ENCODE assay signal across 8 cellular contexts in the genomic region with DNA sequence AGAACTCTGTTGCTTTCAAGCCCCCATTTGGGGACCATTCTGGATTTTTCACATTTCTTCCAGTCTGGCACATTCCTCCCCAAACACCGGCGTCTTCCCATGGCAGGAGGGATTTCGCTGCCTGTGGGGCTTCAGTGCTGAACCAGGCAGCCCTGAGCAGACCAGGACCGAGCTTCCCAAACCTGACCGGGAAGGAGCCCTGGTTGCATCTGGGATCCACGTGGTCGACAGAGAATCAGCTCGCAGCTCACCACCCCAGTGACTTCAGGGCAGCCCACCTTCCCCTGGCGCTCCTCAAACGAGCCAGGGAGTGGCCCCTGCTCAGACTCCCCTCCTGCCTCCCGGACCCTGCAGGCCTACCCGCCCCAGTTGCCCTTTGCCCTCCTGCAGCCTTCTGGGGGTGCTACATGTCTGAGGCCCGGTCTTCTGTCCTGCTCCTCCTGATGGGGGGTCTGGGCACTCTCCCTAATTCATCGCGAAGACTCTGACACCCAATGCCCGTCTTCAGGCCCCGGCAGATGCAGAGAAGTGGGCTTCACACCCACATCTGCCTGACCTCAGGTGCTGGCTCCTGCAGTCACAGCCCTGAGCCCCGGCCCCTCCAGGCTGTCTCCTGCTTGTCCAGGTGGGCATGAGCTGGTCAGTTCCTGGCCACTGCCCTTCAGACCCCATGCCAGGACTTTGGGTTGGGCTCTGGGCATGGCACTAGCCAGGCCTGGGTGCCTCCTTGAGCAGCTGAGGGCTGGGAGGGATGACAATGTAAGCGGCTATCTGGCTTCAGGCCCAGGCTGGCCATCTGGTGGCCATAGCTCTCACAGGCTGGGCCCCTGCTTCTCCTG. TPM values are rescaled to one million over a fixed set of nuclear protein-coding genes. Genes with fewer than 3 reads are reported as not detected.
DNase-seq lines count a peak whose midpoint lies in the region; ATAC-seq and TF ChIP-seq lines count a peak whose summit lies in the region.

No MANE protein-coding gene starts in this region.

- no peaks in the 10 kb centered on the region for H3K9me3 ChIP-seq in iPS-20b (ENCODE audit: insufficient read depth, low read depth, low read length)
- no peaks in the 10 kb centered on the region for H3K9me3 ChIP-seq in thoracic aorta

- H3K9ac ChIP-seq in iPS-20b (ENCODE audit: low read depth, low read length) = peak overlapping the region; percentile 51; the same call in 1 of the 2 replicates

- H3K36me3 ChIP-seq in iPS-20b (ENCODE audit: insufficient read depth, low read depth, low read length) (no peaks in the 10 kb centered on the region), thoracic aorta (no peaks in the 10 kb centered on the region)

- H3K27ac ChIP-seq in iPS-20b (ENCODE audit: low read length) = no peak overlapping the region
- peak overlapping the region in 1 of 2 donors; percentile 62 for H3K27ac ChIP-seq in thoracic aorta

- peak; percentile 58 for DNase-seq in activated CD8-positive, alpha-beta memory T cell treated with anti-CD3 and anti-CD28 coated beads for 24 hours
- DNase-seq in activated CD8-positive, alpha-beta memory T cell treated with anti-CD3 and anti-CD28 coated beads, Interleukin-2, amount 50 U/mL, for 4 hours = no peak
- DNase-seq in activated CD8-positive, alpha-beta memory T cell treated with anti-CD3 and anti-CD28 coated beads, Interleukin-2, amount 50 U/mL, for 48 hours = peak; percentile 51
- DNase-seq in thoracic aorta (ENCODE audit: low spot score) = no peak
- DNase-seq in putamen (ENCODE audit: low spot score) = no peak
- no peak for DNase-seq in NCI-H1105 treated with DMSO at 0.1 percent for 48 hours (lab: John Stamatoyannopoulos, UW)

- ATAC-seq in thoracic aorta (ENCODE audit: insufficient number of reproducible peaks, low FRiP score, low read depth) (no peak), GM21526 (IDR thresholded peaks at IDR 0.05; ENCODE audit: low FRiP score, unreplicated experiment) (no peak)

- H3K4me3 ChIP-seq in iPS-20b (ENCODE audit: low read length) (peak overlapping the region; percentile 74), thoracic aorta (peak overlapping the region; percentile 93)

- H3K4me1 ChIP-seq in iPS-20b (ENCODE audit: insufficient read depth, low read length) (no peaks in the 10 kb centered on the region; the same call in 1 of the 2 replicates), thoracic aorta (ENCODE audit: control insufficient read depth in 1 of 2, low read depth in 2 of 2) (peaks cover 12 to 30% of the 10 kb centered on the region in 2 donors)

- peaks cover 45% of the 10 kb centered on the region for H3K27me3 ChIP-seq in iPS-20b (ENCODE audit: insufficient read depth, low read length)
- H3K27me3 ChIP-seq in thoracic aorta (replicated peaks; ENCODE audit: insufficient read depth) = no peaks in the 10 kb centered on the region

- TF ChIP-seq CTCF in thoracic aorta (IDR thresholded peaks at IDR 0.05) = no peak

RNA-seq across cellular contexts. Expression of a gene that starts 26.2 kb away (rescaled TPM):
- total RNA-seq in thoracic aorta = not detected

RNA-seq across cellular contexts. Expression of a gene that starts 54.0 kb away (rescaled TPM):
- 10 to 100 TPM; 26.3 to 42.4 TPM for total RNA-seq in thoracic aorta

RNA-seq across cellular contexts. Expression of a gene that starts 54.2 kb away (rescaled TPM):
- 10 to 100 TPM; 19.4 to 24.2 TPM for total RNA-seq in thoracic aorta

Comparison
In these comparisons a context has a peak if more than half of its experiments do, and no peak if none do; other contexts are left out.
1. DNase-seq: peak in activated CD8-positive, alpha-beta memory T cell treated with anti-CD3 and anti-CD28 coated beads for 24 hours (single experiment) and activated CD8-positive, alpha-beta memory T cell treated with anti-CD3 and anti-CD28 coated beads, Interleukin-2, amount 50 U/mL, for 48 hours (single experiment); none in activated CD8-positive, alpha-beta memory T cell treated with anti-CD3 and anti-CD28 coated beads, Interleukin-2, amount 50 U/mL, for 4 hours (single experiment), thoracic aorta (single experiment), putamen (single experiment) and NCI-H1105 treated with DMSO at 0.1 percent for 48 hours (single experiment).